In genomic region chr13:57946361-57946760, GRCh38 we compare ENCODE assay signal across 15 cellular contexts.
DNase-seq lines count a peak whose midpoint lies in the region; ATAC-seq, FAIRE-seq and TF ChIP-seq lines count a peak whose summit lies in the region.
"Had no signal": no experiment of that assay in that cellular context is flagged by ENCODE, and none has a peak within 500 bp of the region (broad histone marks: within the 10 kb centered on the region; RNA-seq: fewer than 3 reads in every experiment).

No MANE protein-coding gene starts in this region.

- TF ChIP-seq CTCF in BE2C (IDR thresholded peaks at IDR 0.05; ENCODE audit: low read depth, low read length) = no peak

- DNase-seq in NCI-H69 (lab: John Stamatoyannopoulos, UW) (peak; percentile 32), NCI-H1694 treated with DMSO at 0.1 percent for 48 hours (lab: John Stamatoyannopoulos, UW) (no peak), GM12892 (ENCODE audit: insufficient read length) (no peak), BE2C (no peak)
- DNase-seq in stimulated activated CD8-positive, alpha-beta memory T cell treated with anti-CD3 and anti-CD28 coated beads, Interleukin-4, amount 100 ng/mL, for 48 hours = no peak
- DNase-seq: activated T-cell treated with anti-CD3 and anti-CD28 coated beads, Interleukin-2, amount 50 U/mL, for 48 hours; caudate nucleus; foreskin fibroblast; T-helper 2 cell had no signal

- no peaks in the 10 kb centered on the region for H3K27me3 ChIP-seq in BE2C
- H3K27me3 ChIP-seq: BLaER1 treated with 17β-estradiol and CSF1 and Interleukin-3, amounts not matched to agents 10 nM and 100 nM; right atrium auricular region had no signal

- no peaks in the 10 kb centered on the region for H3K4me1 ChIP-seq in BE2C
- H3K4me1 ChIP-seq: BLaER1 treated with 17β-estradiol and CSF1 and Interleukin-3, amounts not matched to agents 10 nM and 100 nM; right atrium auricular region had no signal

- no peaks in the 10 kb centered on the region for H3K9me3 ChIP-seq in BE2C

- no peak overlapping the region for H3K4me3 ChIP-seq in BE2C (ENCODE audit: low read depth, low read length)
- H3K4me3 ChIP-seq: BLaER1 treated with 17β-estradiol and CSF1 and Interleukin-3, amounts not matched to agents 10 nM and 100 nM; lung; right atrium auricular region had no signal

- FAIRE-seq in GM12892 (lab: Jason Lieb, UNC) = no peak

- no peak for TF ChIP-seq POLR2A in GM12892 (IDR thresholded peaks at IDR 0.05; ENCODE audit: low read depth, low read length)

- ATAC-seq in GM18498 (IDR thresholded peaks at IDR 0.05; ENCODE audit: unreplicated experiment) = peak; percentile 99
- ATAC-seq in GM21360 (IDR thresholded peaks at IDR 0.05; ENCODE audit: unreplicated experiment) = peak; percentile 99
- peak; percentile 100 for ATAC-seq in HG03025 (IDR thresholded peaks at IDR 0.05; ENCODE audit: low FRiP score, unreplicated experiment)

- no peaks in the 10 kb centered on the region for H3K36me3 ChIP-seq in BE2C
- H3K36me3 ChIP-seq: BLaER1 treated with 17β-estradiol and CSF1 and Interleukin-3, amounts not matched to agents 10 nM and 100 nM; right atrium auricular region had no signal
